8 cellular contexts compared by ENCODE assay signal in genomic region chr3:125437631-125438435, GRCh38.
DNase-seq lines count a peak whose midpoint lies in the region; ATAC-seq and TF ChIP-seq lines count a peak whose summit lies in the region.

No MANE protein-coding gene starts in this region.

- in situ Hi-C loops in Panc1 (cut with HindIII; ENCODE audit: low pct_unique_long_range_greater_than_20kb, low sequenced_read_pairs), result no loop called here
- in situ Hi-C loops in transverse colon (cut with MboI; ENCODE audit: low pct_ligation_motif_present in 1 of 4, low pct_unique_long_range_greater_than_20kb in 1 of 4, low sequenced_read_pairs in 3 of 4), result loop anchor here (10.0 to 25.0 kb wide), 5 partner anchors 276 to 676 kb away; partner anchors contain the start of gene MUC13 (in 1 of the 4)

- H3K4me3 ChIP-seq in Panc1 (ENCODE audit: low read depth in 2 of 2, low read length in 2 of 2), result no peak overlapping the region
- no peak overlapping the region for H3K4me3 ChIP-seq in ovary
- no peak overlapping the region for H3K4me3 ChIP-seq in transverse colon

- 49 to 54% (median 50%) methylated on average over 9 of the region's 9 CpGs for WGBS in ovary, 3 donors
- WGBS in transverse colon (ENCODE audit: low coverage in 1 of 2), 2 donors, result 49 to 52% methylated on average over 8 to 9 of the region's 9 CpGs

- CTCF ChIA-PET in Panc1 (lab: Charles Lee), result interaction anchor here (0.6 to 0.7 kb wide), 4 partner anchors 19 to 485 kb away, joined by 3 to 5 read pairs (median 4); partner anchors contain the start of gene SNX4

- no peaks in the 10 kb centered on the region for H3K27me3 ChIP-seq in Panc1 (ENCODE audit: control insufficient read depth, insufficient read depth, low read length)
- H3K27me3 ChIP-seq in ovary, result no peaks in the 10 kb centered on the region
- H3K27me3 ChIP-seq in transverse colon, result no peaks in the 10 kb centered on the region

- intact Hi-C loops in Panc1 (cut with micrococcal nuclease; ENCODE audit: unreplicated experiment) (loop anchor here (5.0 to 10.0 kb wide), 4 partner anchors 213 to 511 kb away; no protein-coding TSS in a partner anchor), ovary (cut with DNase I) (loop anchor here (2.0 to 10.0 kb wide), 6 partner anchors 203 to 673 kb away; partner anchors contain the start of gene MUC13 (in 2 of the 4)), transverse colon (cut with DNase I; ENCODE audit: low total_unique reads) (loop anchor here (1.0 to 10.0 kb wide), 2 partner anchors 443 to 513 kb away; no protein-coding TSS in a partner anchor)

- TF ChIP-seq EP300 in ovary (IDR thresholded peaks at IDR 0.05) (no peak), transverse colon (IDR thresholded peaks at IDR 0.05; ENCODE audit: low read depth) (no peak)

- 0 out of 2 replicates have a peak overlapping the region, but pooled peaks have one; percentile 10 for H3K27ac ChIP-seq in Panc1 (ENCODE audit: low read length)
- H3K27ac ChIP-seq in ovary, result no peak overlapping the region
- H3K27ac ChIP-seq in transverse colon, result no peak overlapping the region

- ATAC-seq in Panc1 (no peak), HG03521 (IDR thresholded peaks at IDR 0.05; ENCODE audit: unreplicated experiment) (no peak)

- TF ChIP-seq CTCF in Panc1 (IDR thresholded peaks at IDR 0.05) (peak; percentile 99), ovary (IDR thresholded peaks at IDR 0.05) (peak; percentile 71 to 91 (median 80)), transverse colon (IDR thresholded peaks at IDR 0.05) (peak; percentile 87 to 97 (median 96))

- DNase-seq in activated gamma-delta T cell treated with Interleukin-2 at 50 U/mL for 16 hours (peak; percentile 62), activated gamma-delta T cell (lab: John Stamatoyannopoulos, UW) (no peak), Panc1 (ENCODE audit: low read depth, low spot score) (peak; percentile 33), globus pallidus (ENCODE audit: low spot score) (peak; percentile 38), ovary (peak; percentile 31 to 73 (median 67)), transverse colon (peak; percentile 56)
- DNase-seq in activated gamma-delta T cell treated with anti-CD3 and anti-CD28 coated beads, Interleukin-2, amount 50 U/mL, for 16 hours (ENCODE audit: low read depth), result peak; percentile 43

- no peaks in the 10 kb centered on the region for H3K9me3 ChIP-seq in Panc1 (ENCODE audit: control insufficient read depth, insufficient read depth, low read depth, low read length)
- H3K9me3 ChIP-seq in ovary, result no peaks in the 10 kb centered on the region
- no peaks in the 10 kb centered on the region for H3K9me3 ChIP-seq in transverse colon

- TF ChIP-seq POLR2A in ovary (IDR thresholded peaks at IDR 0.05) (no peak), transverse colon (IDR thresholded peaks at IDR 0.05) (no peak)

- POLR2A ChIA-PET in Panc1 (lab: Charles Lee), result interaction anchor here (0.7 kb wide), 1 partner anchor 9 kb away, joined by 9 read pairs; no protein-coding TSS in a partner anchor

- H3K36me3 ChIP-seq in Panc1 (ENCODE audit: control insufficient read depth, insufficient read depth, low read length) (no peaks in the 10 kb centered on the region), ovary (no peaks in the 10 kb centered on the region), transverse colon (no peaks in the 10 kb centered on the region)

- H3K4me1 ChIP-seq in Panc1 (ENCODE audit: control insufficient read depth, insufficient read depth, low read length) (peaks cover 3% of the 10 kb centered on the region; the same call in 1 of the 2 replicates), ovary (ENCODE audit: insufficient read depth) (no peaks in the 10 kb centered on the region), transverse colon (peaks cover 0 to 9% (median 0%) of the 10 kb centered on the region in 4 donors)

- BruUV-seq in Panc1 (replicated peaks; lab: Mats Ljungman, UMichigan), result no TSS peak
